ENCODE assay signal across 1 cellular context in the genomic region with DNA sequence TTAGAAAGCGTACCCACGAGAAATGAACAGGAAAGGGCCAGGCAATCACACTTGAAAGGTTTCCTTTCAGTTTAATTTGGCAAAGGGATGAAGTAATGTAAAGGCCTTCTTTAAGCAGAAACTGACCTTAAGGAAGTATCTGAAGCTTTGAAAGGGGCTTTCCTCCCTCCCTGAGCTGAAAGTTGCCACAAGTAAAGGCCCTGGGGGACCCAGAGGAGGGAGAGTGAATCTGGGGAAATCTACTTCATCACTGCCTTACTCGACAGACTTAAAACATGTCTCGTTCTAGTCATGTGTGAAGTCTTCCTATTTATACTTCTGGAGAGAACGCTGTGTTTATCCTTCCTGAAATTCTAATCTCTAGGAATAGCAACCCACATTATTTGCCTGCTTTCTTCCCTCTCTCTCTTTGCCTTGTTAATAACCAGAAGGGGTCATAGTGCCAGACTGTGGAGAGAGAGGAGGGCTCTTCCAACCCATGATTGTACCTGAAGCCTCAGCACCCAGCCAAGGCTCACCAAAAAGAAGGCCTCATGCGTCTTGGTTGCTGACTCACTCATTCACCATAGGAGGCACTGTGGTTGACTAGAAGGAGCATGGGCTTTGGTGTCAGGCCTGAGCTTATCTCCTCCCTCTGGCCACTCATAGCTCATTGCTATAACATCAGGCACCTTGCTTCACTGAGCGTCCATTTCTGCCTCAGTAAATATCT.
TF ChIP-seq lines count a peak whose summit lies in the region.

No MANE protein-coding gene starts in this region.

TF ChIP-seq in GM12878, 131 proteins besides CTCF, POLR2A, EP300 and RAD21:
- TF ChIP-seq ZNF384 (IDR thresholded peaks at IDR 0.05; ENCODE audit: borderline replicate concordance, low read depth, low read length) (no peak), NFIC (IDR thresholded peaks at IDR 0.05; ENCODE audit: low read depth, low read length) (peak; percentile 30; the same call in 1 of the 2 replicates), RAD51 (IDR thresholded peaks at IDR 0.05) (no peak), BHLHE40 (IDR thresholded peaks at IDR 0.05; ENCODE audit: borderline replicate concordance in 1 of 2, low read depth in 2 of 2, low read length in 1 of 2) (no peak), NR2C1 (IDR thresholded peaks at IDR 0.05) (no peak), SPI1 (IDR thresholded peaks at IDR 0.05; ENCODE audit: borderline replicate concordance, insufficient read depth, low read depth, low read length) (no peak), ZBTB11 (CRISPR knock-in tag; IDR thresholded peaks at IDR 0.05) (no peak), ATF2 (IDR thresholded peaks at IDR 0.05; ENCODE audit: low read length) (0 out of 2 replicates have a peak, but pooled peaks have one; percentile 18), IKZF2 (IDR thresholded peaks at IDR 0.05) (peak; percentile 20 to 36; a peak in 2 of 4 replicates), NR2C2 (IDR thresholded peaks at IDR 0.05; ENCODE audit: borderline replicate concordance, control insufficient read depth, insufficient read length, low read depth) (no peak), HDGF (IDR thresholded peaks at IDR 0.05) (no peak), NBN (IDR thresholded peaks at IDR 0.05) (0 out of 2 replicates have a peak, but pooled peaks have one; percentile 14), MEF2B (IDR thresholded peaks at IDR 0.05; ENCODE audit: partially characterized antibody, poor library complexity, severe bottlenecking) (peak; percentile 60), PBX3 (IDR thresholded peaks at IDR 0.05; ENCODE audit: insufficient replicate concordance, low read depth, low read length) (no peak), HCFC1 (IDR thresholded peaks at IDR 0.05; ENCODE audit: low read length) (no peak), ZNF274 (IDR thresholded peaks at IDR 0.05; ENCODE audit: insufficient read depth, insufficient read length) (no peak), ZNF217 (IDR thresholded peaks at IDR 0.05) (0 out of 2 replicates have a peak, but pooled peaks have one; percentile 36), DPF2 (IDR thresholded peaks at IDR 0.05) (0 out of 2 replicates have a peak, but pooled peaks have one; percentile 36), ELK1 (IDR thresholded peaks at IDR 0.05; ENCODE audit: low read depth, low read length) (no peak), ETV6 (conservative IDR thresholded peaks at IDR 0.05 in 1 of 2, IDR thresholded peaks at IDR 0.05 in 1 of 2; ENCODE audit: borderline replicate concordance in 1 of 2, low read depth in 1 of 2) (peak in 1 of 2 experiments; percentile 51; a peak in 1 of 4 replicates), SMC3 (IDR thresholded peaks at IDR 0.05; ENCODE audit: borderline replicate concordance, low read length) (no peak), MTA2 (IDR thresholded peaks at IDR 0.05; ENCODE audit: low read depth) (0 out of 2 replicates have a peak, but pooled peaks have one; percentile 21), RELB (IDR thresholded peaks at IDR 0.05; ENCODE audit: low read depth) (peak; percentile 69; the same call in 1 of the 2 replicates), ATF7 (IDR thresholded peaks at IDR 0.05; ENCODE audit: low read depth) (peak; percentile 64), NR2F1 (conservative IDR thresholded peaks at IDR 0.05) (no peak), IKZF1 (conservative IDR thresholded peaks at IDR 0.05) (peak; percentile 34), STAT3 (IDR thresholded peaks at IDR 0.05; ENCODE audit: low read depth, low read length) (no peak), TCF12 (IDR thresholded peaks at IDR 0.05; ENCODE audit: low read depth, low read length) (no peak), RELA (IDR thresholded peaks at IDR 0.05; ENCODE audit: borderline replicate concordance, partially characterized antibody) (no peak), SKIL (IDR thresholded peaks at IDR 0.05; ENCODE audit: low read depth, poor library complexity, severe bottlenecking) (peak; percentile 38), MEF2A (IDR thresholded peaks at IDR 0.05; ENCODE audit: insufficient read depth, low read depth, low read length) (no peak), FOXK2 (IDR thresholded peaks at IDR 0.05) (no peak), ASH2L (IDR thresholded peaks at IDR 0.05; ENCODE audit: borderline replicate concordance, low read depth) (no peak), CEBPZ (IDR thresholded peaks at IDR 0.05; ENCODE audit: low read depth, low read length) (no peak)
- TF ChIP-seq, protein P1, sequence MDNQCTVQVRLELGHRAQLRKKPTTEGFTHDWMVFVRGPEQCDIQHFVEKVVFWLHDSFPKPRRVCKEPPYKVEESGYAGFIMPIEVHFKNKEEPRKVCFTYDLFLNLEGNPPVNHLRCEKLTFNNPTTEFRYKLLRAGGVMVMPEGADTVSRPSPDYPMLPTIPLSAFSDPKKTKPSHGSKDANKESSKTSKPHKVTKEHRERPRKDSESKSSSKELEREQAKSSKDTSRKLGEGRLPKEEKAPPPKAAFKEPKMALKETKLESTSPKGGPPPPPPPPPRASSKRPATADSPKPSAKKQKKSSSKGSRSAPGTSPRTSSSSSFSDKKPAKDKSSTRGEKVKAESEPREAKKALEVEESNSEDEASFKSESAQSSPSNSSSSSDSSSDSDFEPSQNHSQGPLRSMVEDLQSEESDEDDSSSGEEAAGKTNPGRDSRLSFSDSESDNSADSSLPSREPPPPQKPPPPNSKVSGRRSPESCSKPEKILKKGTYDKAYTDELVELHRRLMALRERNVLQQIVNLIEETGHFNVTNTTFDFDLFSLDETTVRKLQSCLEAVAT (IDR thresholded peaks at IDR 0.05), result no peak
- TF ChIP-seq, protein P2, sequence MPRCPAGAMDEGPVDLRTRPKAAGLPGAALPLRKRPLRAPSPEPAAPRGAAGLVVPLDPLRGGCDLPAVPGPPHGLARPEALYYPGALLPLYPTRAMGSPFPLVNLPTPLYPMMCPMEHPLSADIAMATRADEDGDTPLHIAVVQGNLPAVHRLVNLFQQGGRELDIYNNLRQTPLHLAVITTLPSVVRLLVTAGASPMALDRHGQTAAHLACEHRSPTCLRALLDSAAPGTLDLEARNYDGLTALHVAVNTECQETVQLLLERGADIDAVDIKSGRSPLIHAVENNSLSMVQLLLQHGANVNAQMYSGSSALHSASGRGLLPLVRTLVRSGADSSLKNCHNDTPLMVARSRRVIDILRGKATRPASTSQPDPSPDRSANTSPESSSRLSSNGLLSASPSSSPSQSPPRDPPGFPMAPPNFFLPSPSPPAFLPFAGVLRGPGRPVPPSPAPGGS (IDR thresholded peaks at IDR 0.05; ENCODE audit: borderline replicate concordance, insufficient read depth, low read depth, low read length, poor library complexity, severe bottlenecking), result no peak
